20 cellular contexts compared by ENCODE assay signal in the genomic region with DNA sequence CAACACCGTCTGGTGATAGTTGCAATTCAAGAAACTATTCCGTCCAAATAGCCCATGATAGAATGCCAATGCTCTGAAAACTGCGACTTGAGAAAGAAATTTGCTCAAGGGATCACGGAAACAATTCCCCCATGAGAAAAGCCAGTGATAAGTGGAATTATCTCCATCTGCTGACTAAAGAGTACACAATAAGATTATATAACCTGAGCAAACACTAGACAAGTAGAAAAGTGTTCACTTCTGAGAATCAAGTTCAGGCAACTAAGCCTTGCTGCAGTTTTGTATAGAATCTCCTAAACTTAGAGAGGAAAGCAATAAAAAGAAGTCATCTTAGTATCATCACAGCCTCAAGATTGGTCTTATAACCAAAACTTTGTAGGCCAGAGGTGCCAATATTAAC.
"Had no signal": no experiment of that assay in that cellular context is flagged by ENCODE, and none has a peak within 500 bp of the region (broad histone marks: within the 10 kb centered on the region; RNA-seq: fewer than 3 reads in every experiment).

No MANE protein-coding gene starts in this region.

- DNase-seq: dorsolateral prefrontal cortex; effector CD4-positive, alpha-beta T cell; mesenchymal stem cell; mucosa of descending colon; naive B cell; right cardiac atrium; sigmoid colon; stimulated activated CD4-positive, alpha-beta T cell treated with anti-CD3 and anti-CD28 coated beads, Interleukin-2, amount 100 ng/mL, for 24 hours; stimulated activated CD4-positive, alpha-beta T cell treated with anti-CD3 and anti-CD28 coated beads, Interleukin-4, amount 100 ng/mL, for 4 hours; stimulated activated naive CD8-positive, alpha-beta T cell treated with anti-CD3 and anti-CD28 coated beads, Interleukin-15, Interleukin-2, amounts not matched to agents 100 U/mL and 50 U/mL, for 24 hours; substantia nigra; testis; tibial artery had no signal

- H3K27ac ChIP-seq: dorsolateral prefrontal cortex, neutrophil, parathyroid adenoma, sigmoid colon, testis, tibial artery had no signal

- FAIRE-seq: colon, frontal cortex, keratinocyte had no signal

- H3K4me1 ChIP-seq: parathyroid adenoma, sigmoid colon, testis, tibial artery had no signal

- H3K9me3 ChIP-seq: mucosa of descending colon, neutrophil, sigmoid colon, testis, tibial artery had no signal

- H3K36me3 ChIP-seq: neutrophil, sigmoid colon, tibial artery had no signal

- ATAC-seq: mucosa of descending colon; natural killer cell treated with Interleukin-12 subunit alpha and Interleukin-12 subunit beta and Interleukin-15 and Interleukin-18, amount 100 ng/mL, for 72 hours; right cardiac atrium; stimulated activated memory B cell treated with anti-CD40 and anti-IgM and Interleukin-4, amounts not matched to agents 10 μg/mL and 1 μg/mL and 100 μg/mL, for 72 hours; stimulated activated naive CD8-positive, alpha-beta T cell treated with anti-CD3 and anti-CD28 coated beads, Interleukin-15, Interleukin-2, amounts not matched to agents 100 U/mL and 50 U/mL, for 24 hours had no signal

- H3K4me3 ChIP-seq: dorsolateral prefrontal cortex, mucosa of descending colon, sigmoid colon, testis, tibial artery had no signal

- H3K27me3 ChIP-seq: dorsolateral prefrontal cortex, neutrophil, sigmoid colon, testis, tibial artery had no signal
